Comparison of ENCODE assay signal across 8 cellular contexts in the genomic region with DNA sequence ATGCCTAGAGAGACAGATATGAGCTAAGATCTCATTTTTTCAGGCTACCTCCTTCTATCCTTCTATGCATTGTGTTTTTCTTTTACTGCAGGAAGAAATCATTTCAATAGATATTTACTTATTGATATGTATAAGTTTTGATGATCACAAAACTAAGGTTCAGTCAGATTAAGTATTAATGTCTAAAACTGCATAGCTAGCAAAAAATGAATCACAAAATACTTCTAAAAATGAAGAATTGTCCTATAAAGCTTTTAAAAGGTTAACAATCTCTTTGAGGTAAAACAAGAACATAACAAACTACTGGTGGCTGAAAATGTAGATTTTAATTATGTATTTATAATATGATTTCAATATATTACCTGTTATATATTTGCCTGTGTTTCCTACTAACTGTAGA.
"Had no signal": no experiment of that assay in that cellular context is flagged by ENCODE, and none has a peak within 500 bp of the region (broad histone marks: within the 10 kb centered on the region; RNA-seq: fewer than 3 reads in every experiment).

No MANE protein-coding gene starts in this region.

- H3K36me3 ChIP-seq: HAP-1 had no signal

- H2AFZ ChIP-seq: GM23248 had no signal

- ATAC-seq: HCT116 had no signal

- H3K4me1 ChIP-seq: HAP-1 had no signal

- H3K9ac ChIP-seq: GM23248 had no signal

- H3K27ac ChIP-seq: GM23248, HL-60 had no signal

- H3K4me3 ChIP-seq: GM23248, HAP-1 had no signal

- H3K9me3 ChIP-seq: HAP-1 had no signal

- DNase-seq: GM23248, GOT3, H7, HFFc6, KG1 had no signal
